12 cellular contexts compared by ENCODE assay signal in the genomic region with DNA sequence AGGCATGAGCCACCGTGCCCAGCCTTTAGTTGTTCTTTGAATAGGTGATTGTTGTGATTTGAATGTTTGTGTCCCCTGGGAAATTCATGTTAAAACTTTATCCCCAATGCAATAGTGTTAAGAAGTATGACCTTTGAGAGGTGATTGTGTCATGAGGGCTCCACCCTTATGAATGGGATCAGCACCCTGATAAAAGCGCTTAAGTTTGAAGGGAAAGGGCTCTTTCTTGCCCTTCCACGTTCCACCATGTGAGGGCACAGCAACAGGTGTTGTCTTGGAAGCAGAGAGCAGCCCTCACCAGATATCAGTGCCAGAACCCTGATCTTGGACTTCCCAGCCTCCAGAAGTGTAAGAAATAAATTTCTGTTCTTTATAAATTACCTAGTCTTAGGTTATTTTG. TPM values are rescaled to one million over a fixed set of nuclear protein-coding genes. Genes with fewer than 3 reads are reported as not detected.
DNase-seq lines count a peak whose midpoint lies in the region; ATAC-seq, FAIRE-seq and TF ChIP-seq lines count a peak whose summit lies in the region.
"Had no signal": no experiment of that assay in that cellular context is flagged by ENCODE, and none has a peak within 500 bp of the region (broad histone marks: within the 10 kb centered on the region; RNA-seq: fewer than 3 reads in every experiment).

No MANE protein-coding gene starts in this region.

- H3K27ac Mint-ChIP-seq in astrocyte (ENCODE audit: unreplicated experiment) (no peak overlapping the region), CD14-positive monocyte (no peak overlapping the region)

- DNase-seq in ELR (ENCODE audit: low read depth) (peak; percentile 36), Kasumi-1 (lab: John Stamatoyannopoulos, UW) (peak; percentile 1), astrocyte (ENCODE audit: low read depth) (no peak), left ventricle myocardium inferior (no peak), kidney (no peak), CD14-positive monocyte (ENCODE audit: low spot score) (no peak)
- DNase-seq: activated CD8-positive, alpha-beta memory T cell treated with anti-CD3 and anti-CD28 coated beads, Interleukin-2, amount 50 U/mL, for 48 hours; amygdala; NCI-H1694; stimulated activated CD4-positive, alpha-beta T cell treated with anti-CD3 and anti-CD28 coated beads, Interleukin-15, amount 100 ng/mL, for 24 hours had no signal

- TF ChIP-seq RAD21 in liver (IDR thresholded peaks at IDR 0.05), result peak; percentile 48 to 72

- no peak for ATAC-seq in GM21526 (IDR thresholded peaks at IDR 0.05; ENCODE audit: low FRiP score, unreplicated experiment)

- no peak overlapping the region for H2AFZ ChIP-seq in astrocyte (ENCODE audit: low read depth, low read length)

- H3K27me3 ChIP-seq in astrocyte (ENCODE audit: insufficient read depth, low read length) (no peaks in the 10 kb centered on the region), liver (ENCODE audit: control insufficient read depth in 4 of 4, insufficient read depth in 4 of 4, low read length in 3 of 4) (no peaks in the 10 kb centered on the region), left ventricle myocardium inferior (ENCODE audit: low read depth) (no peaks in the 10 kb centered on the region)

- H3K4me1 ChIP-seq in astrocyte (ENCODE audit: insufficient read depth, low read length) (no peaks in the 10 kb centered on the region), liver (ENCODE audit: control insufficient read depth in 4 of 4, insufficient read depth in 4 of 4, low read length in 3 of 4) (no peaks in the 10 kb centered on the region), left ventricle myocardium inferior (no peaks in the 10 kb centered on the region), kidney (ENCODE audit: control insufficient read depth in 1 of 2, insufficient read depth in 1 of 2, low read depth in 1 of 2, low read length in 2 of 2) (no peaks in the 10 kb centered on the region)

- no peaks in the 10 kb centered on the region for H3K79me2 ChIP-seq in astrocyte (ENCODE audit: insufficient read depth, low read length)

- H3K9me3 Mint-ChIP-seq in astrocyte (ENCODE audit: unreplicated experiment), result no peaks in the 10 kb centered on the region
- H3K9me3 Mint-ChIP-seq in CD14-positive monocyte, result no peaks in the 10 kb centered on the region

- H3K27me3 Mint-ChIP-seq in astrocyte (ENCODE audit: low read depth, unreplicated experiment), result no peaks in the 10 kb centered on the region
- H3K27me3 Mint-ChIP-seq in CD14-positive monocyte (ENCODE audit: low read depth in 3 of 3), result peaks cover 0 to 7% (median 2%) of the 10 kb centered on the region in 3 donors

- TF ChIP-seq CTCF in astrocyte (IDR thresholded peaks at IDR 0.05; ENCODE audit: insufficient read depth, low read depth, low read length), result peak; percentile 5
- peak; percentile 22 for TF ChIP-seq CTCF in liver (IDR thresholded peaks at IDR 0.05; ENCODE audit: low read depth, low read length, missing input control)
- TF ChIP-seq CTCF in left ventricle myocardium inferior (IDR thresholded peaks at IDR 0.05; ENCODE audit: borderline replicate concordance), result no peak
- TF ChIP-seq CTCF in kidney (IDR thresholded peaks at IDR 0.05; ENCODE audit: borderline replicate concordance, extremely low read depth, insufficient read depth), result no peak
- TF ChIP-seq CTCF in CD14-positive monocyte (IDR thresholded peaks at IDR 0.05), result no peak

- WGBS in liver, result 47% methylated on average over 3 of the region's 3 CpGs

- H3K4me3 Mint-ChIP-seq in astrocyte (ENCODE audit: unreplicated experiment), result no peak overlapping the region
- H3K4me3 Mint-ChIP-seq in CD14-positive monocyte, result no peak overlapping the region

- H3K9me3 ChIP-seq in astrocyte (ENCODE audit: insufficient read depth, low read depth, low read length) (no peaks in the 10 kb centered on the region), liver (ENCODE audit: control insufficient read depth in 4 of 4, low read length in 3 of 4) (no peaks in the 10 kb centered on the region), left ventricle myocardium inferior (replicated peaks) (no peaks in the 10 kb centered on the region), kidney (ENCODE audit: control insufficient read depth in 1 of 2, low read length in 2 of 2) (no peaks in the 10 kb centered on the region)

- H3K4me1 Mint-ChIP-seq in astrocyte (ENCODE audit: low read depth, unreplicated experiment) (no peaks in the 10 kb centered on the region), CD14-positive monocyte (peaks cover 2% of the 10 kb centered on the region)

- intact Hi-C loops in left ventricle myocardium inferior (cut with micrococcal nuclease) (no loop called here), kidney (cut with DNase I) (no loop called here), CD14-positive monocyte (cut with micrococcal nuclease) (no loop called here)

- H3K36me3 ChIP-seq in astrocyte (ENCODE audit: insufficient read depth, low read length) (no peaks in the 10 kb centered on the region), liver (ENCODE audit: control insufficient read depth in 4 of 4, insufficient read depth in 3 of 4, low read depth in 1 of 4, low read length in 3 of 4) (no peaks in the 10 kb centered on the region), left ventricle myocardium inferior (no peaks in the 10 kb centered on the region), kidney (ENCODE audit: control insufficient read depth in 1 of 2, insufficient read depth in 2 of 2, low read length in 2 of 2) (no peaks in the 10 kb centered on the region)

- H3K36me3 Mint-ChIP-seq in astrocyte (ENCODE audit: low read depth, unreplicated experiment) (no peaks in the 10 kb centered on the region), CD14-positive monocyte (no peaks in the 10 kb centered on the region)

- H3K9ac ChIP-seq in astrocyte (ENCODE audit: low read length) (no peak overlapping the region), liver (ENCODE audit: low read depth in 1 of 2, low read length in 2 of 2) (no peak overlapping the region), kidney (ENCODE audit: low read length in 2 of 2) (no peak overlapping the region)

- no peak overlapping the region for H3K4me3 ChIP-seq in astrocyte (ENCODE audit: insufficient read depth, low read depth, low read length)
- no peak overlapping the region for H3K4me3 ChIP-seq in liver (ENCODE audit: low read depth in 1 of 3, low read length in 3 of 3)
- H3K4me3 ChIP-seq in left ventricle myocardium inferior, result no peak overlapping the region
- no peak overlapping the region for H3K4me3 ChIP-seq in kidney (ENCODE audit: low read length in 2 of 2)

- no peak overlapping the region for H3K4me2 ChIP-seq in astrocyte (ENCODE audit: low read length)

- H3K27ac ChIP-seq in astrocyte (ENCODE audit: low read depth, low read length) (no peak overlapping the region), liver (ENCODE audit: low read depth in 1 of 2, low read length in 2 of 2) (no peak overlapping the region), left ventricle myocardium inferior (replicated peaks) (no peak overlapping the region), kidney (ENCODE audit: low read depth in 2 of 2, low read length in 2 of 2) (no peak overlapping the region)

- FAIRE-seq in astrocyte (lab: Jason Lieb, UNC) (no peak), kidney (lab: Jason Lieb, UNC) (no peak)

- no peaks in the 10 kb centered on the region for H4K20me1 ChIP-seq in astrocyte (ENCODE audit: insufficient read depth, low read length)

TF ChIP-seq in liver, 16 proteins besides CTCF, POLR2A, EP300 and RAD21:
- TF ChIP-seq HNF4A (conservative IDR thresholded peaks at IDR 0.05), result peak in 1 of 2 donors; percentile 30
- TF ChIP-seq FOXA1 (IDR thresholded peaks at IDR 0.05), result no peak

RNA-seq across cellular contexts. Expression of a gene that starts 33.7 kb away (rescaled TPM):
- 18.5 and 20.5 TPM in 2 replicates for total RNA-seq in astrocyte
- total RNA-seq in liver, result 10 to 100 TPM; 10.5 to 11.5 TPM
- polyA plus RNA-seq in liver, result 1 to 10 TPM; 3.2 to 4.1 TPM
- 3.3 TPM for total RNA-seq in left ventricle myocardium inferior
- 10.0 TPM for total RNA-seq in kidney
- polyA plus RNA-seq in kidney (ENCODE audit: insufficient read depth, low read depth, low replicate concordance), result 2.8 TPM
- polyA plus RNA-seq in CD14-positive monocyte, result 10 to 100 TPM; 55.7 to 60.3 TPM

RNA-seq across cellular contexts. Expression of a gene that starts 44.2 kb away (rescaled TPM):
- total RNA-seq in astrocyte (20.8 and 21.0 TPM in 2 replicates), liver (10 to 100 TPM in 1 of 2 donors, 1 to 10 TPM in 1; 2.6 to 13.2 TPM), left ventricle myocardium inferior (1.9 TPM), kidney (16.1 TPM)
- polyA plus RNA-seq in liver (1 to 10 TPM; 2.3 to 3.6 TPM), kidney (ENCODE audit: insufficient read depth, low read depth, low replicate concordance) (2.4 TPM), CD14-positive monocyte (1 to 10 TPM in 1 of 2 donors, under 1 TPM in 1; 0.73 to 1.0 TPM)

Comparison
In these comparisons a context has a peak if more than half of its experiments do, and no peak if none do; other contexts are left out.
1. DNase-seq: peak in ELR (single experiment) and Kasumi-1 (2 of 2); none in astrocyte (single experiment), left ventricle myocardium inferior (single experiment), kidney (single experiment) and CD14-positive monocyte (single experiment).
2. CTCF ChIP-seq: peak in astrocyte (single experiment) and liver (single experiment); none in left ventricle myocardium inferior (single experiment), kidney (single experiment) and CD14-positive monocyte (single experiment).